Comparison of ENCODE assay signal across 33 cellular contexts in the genomic region with DNA sequence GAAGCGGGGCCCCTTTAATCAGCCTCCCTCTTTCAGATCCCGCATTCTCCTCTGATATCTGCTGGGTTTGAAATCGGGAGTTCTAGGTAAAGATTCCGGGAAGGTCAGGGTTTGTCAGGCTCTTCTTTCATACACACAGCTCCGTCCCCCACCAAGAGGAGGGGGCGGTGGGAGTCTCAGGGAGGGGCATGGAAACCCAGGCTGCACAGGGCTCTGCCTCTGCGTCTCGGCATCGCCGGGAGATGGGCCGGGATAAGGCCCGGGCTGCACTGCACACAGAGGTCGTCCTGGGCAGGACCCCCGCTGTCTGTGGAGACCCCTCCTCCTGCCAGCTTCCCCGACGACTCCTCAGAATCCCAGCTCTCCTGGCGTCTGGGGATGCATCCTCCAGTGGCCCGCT.
"Had no signal": no experiment of that assay in that cellular context is flagged by ENCODE, and none has a peak within 500 bp of the region (broad histone marks: within the 10 kb centered on the region; RNA-seq: fewer than 3 reads in every experiment).

No MANE protein-coding gene starts in this region.

- H3K4me1 Mint-ChIP-seq: activated naive CD8-positive, alpha-beta T cell treated with anti-CD3 and anti-CD28 coated beads for 36 hours; stimulated activated naive CD8-positive, alpha-beta T cell treated with anti-CD3 and anti-CD28 coated beads, Interleukin-15, amount 100 ng/mL, for 72 hours had no signal

- H3K27ac ChIP-seq: ascending aorta, brain microvascular endothelial cell, heart right ventricle, left ventricle myocardium inferior, parathyroid adenoma, skin epidermis, thyroid gland, upper lobe of left lung, vagina, VCaP had no signal

- H3K79me2 ChIP-seq: parathyroid adenoma had no signal

- H3K4me3 ChIP-seq: ascending aorta, heart right ventricle, left ventricle myocardium inferior, lung, skin epidermis, thyroid gland, upper lobe of left lung, vagina had no signal

- DNase-seq: activated CD4-positive, alpha-beta T cell treated with anti-CD3 and anti-CD28 coated beads for 48 hours; activated CD4-positive, alpha-beta T cell treated with anti-CD3 and anti-CD28 coated beads, Interleukin-2, amount 50 U/mL, for 48 hours; activated CD8-positive, alpha-beta memory T cell treated with anti-CD3 and anti-CD28 coated beads, Interleukin-2, amount 50 U/mL, for 4 hours; activated effector memory CD4-positive, alpha-beta T cell treated with anti-CD3 and anti-CD28 coated beads, Interleukin-2, amount 50 U/mL, for 16 hours; activated naive CD4-positive, alpha-beta T cell treated with anti-CD3 and anti-CD28 coated beads for 36 hours; activated naive CD8-positive, alpha-beta T cell treated with anti-CD3 and anti-CD28 coated beads for 36 hours; activated T-cell treated with anti-CD3 and anti-CD28 coated beads, Interleukin-2, amount 50 U/mL, for 1 hour; brain microvascular endothelial cell; cortex of kidney; effector memory CD8-positive, alpha-beta T cell; foreskin fibroblast; heart right ventricle; left ventricle myocardium inferior; mesendoderm; occipital lobe; stimulated activated CD4-positive, alpha-beta T cell treated with anti-CD3 and anti-CD28 coated beads, Interleukin-12 subunit alpha, Interleukin-12 subunit beta, amount 100 ng/mL, for 4 hours; stimulated activated CD4-positive, alpha-beta T cell treated with anti-CD3 and anti-CD28 coated beads, Interleukin-4, amount 100 ng/mL, for 1 hour; stimulated activated naive CD8-positive, alpha-beta T cell treated with anti-CD3 and anti-CD28 coated beads, Interleukin-15, amount 100 ng/mL, for 72 hours; T-helper 9 cell; thyroid gland had no signal

- H3K4me3 Mint-ChIP-seq: activated naive CD4-positive, alpha-beta T cell treated with anti-CD3 and anti-CD28 coated beads for 36 hours; activated naive CD8-positive, alpha-beta T cell treated with anti-CD3 and anti-CD28 coated beads for 36 hours; activated T-helper 1 cell treated with anti-CD3 and anti-CD28 coated beads, Interleukin-12 subunit alpha, Interleukin-12 subunit beta, Interleukin-2, Interleukin-4 antibody, amounts not matched to agents 30 ng/mL and 10 ng/mL and 1 ng/mL, durations not matched to agents 14 hours and 24 hours and 36 hours; effector memory CD8-positive, alpha-beta T cell; natural killer cell treated with Interleukin-12 subunit alpha and Interleukin-12 subunit beta and Interleukin-15 and Interleukin-18, amount 100 ng/mL, for 72 hours; stimulated activated naive CD8-positive, alpha-beta T cell treated with anti-CD3 and anti-CD28 coated beads, Interleukin-15, amount 100 ng/mL, for 72 hours; T-helper 1 cell treated with Interleukin-12 subunit alpha and Interleukin-12 subunit beta and Interleukin-4 antibody, amounts not matched to agents 30 μg/mL and 1 μg/mL, for 36 hours had no signal

- H3K27ac Mint-ChIP-seq: activated naive CD4-positive, alpha-beta T cell treated with anti-CD3 and anti-CD28 coated beads for 36 hours; activated naive CD8-positive, alpha-beta T cell treated with anti-CD3 and anti-CD28 coated beads for 36 hours; activated T-helper 1 cell treated with anti-CD3 and anti-CD28 coated beads, Interleukin-12 subunit alpha, Interleukin-12 subunit beta, Interleukin-2, Interleukin-4 antibody, amounts not matched to agents 30 ng/mL and 10 ng/mL and 1 ng/mL, durations not matched to agents 14 hours and 24 hours and 36 hours; effector memory CD8-positive, alpha-beta T cell; natural killer cell treated with Interleukin-12 subunit alpha and Interleukin-12 subunit beta and Interleukin-15 and Interleukin-18, amount 100 ng/mL, for 72 hours; T-helper 1 cell treated with Interleukin-12 subunit alpha and Interleukin-12 subunit beta and Interleukin-4 antibody, amounts not matched to agents 30 μg/mL and 1 μg/mL, for 36 hours had no signal

- H3K36me3 Mint-ChIP-seq: natural killer cell treated with Interleukin-12 subunit alpha and Interleukin-12 subunit beta and Interleukin-15 and Interleukin-18, amount 100 ng/mL, for 72 hours had no signal

- H3K27me3 Mint-ChIP-seq: activated naive CD8-positive, alpha-beta T cell treated with anti-CD3 and anti-CD28 coated beads for 36 hours; effector memory CD8-positive, alpha-beta T cell; natural killer cell treated with Interleukin-12 subunit alpha and Interleukin-12 subunit beta and Interleukin-15 and Interleukin-18, amount 100 ng/mL, for 72 hours; stimulated activated naive CD8-positive, alpha-beta T cell treated with anti-CD3 and anti-CD28 coated beads, Interleukin-15, amount 100 ng/mL, for 72 hours had no signal

- H3K36me3 ChIP-seq: thyroid gland had no signal

- H3K27me3 ChIP-seq: ascending aorta, brain microvascular endothelial cell, heart right ventricle, thyroid gland, upper lobe of left lung, vagina had no signal

- H2AFZ ChIP-seq: parathyroid adenoma had no signal

- ATAC-seq: activated CD4-positive, CD25-positive, alpha-beta regulatory T cell treated with anti-CD3 and anti-CD28 coated beads, Interleukin-2, amount 50 U/mL, for 24 hours; effector memory CD8-positive, alpha-beta T cell; esophagus mucosa; heart right ventricle; natural killer cell treated with Interleukin-12 subunit alpha and Interleukin-12 subunit beta and Interleukin-15 and Interleukin-18, amount 100 ng/mL, for 72 hours; sciatic nerve; stimulated activated naive CD8-positive, alpha-beta T cell treated with anti-CD3 and anti-CD28 coated beads, Interleukin-15, amount 100 ng/mL, for 72 hours had no signal

- H3K4me1 ChIP-seq: ascending aorta, heart right ventricle, left ventricle myocardium inferior, parathyroid adenoma, thyroid gland, upper lobe of left lung, vagina had no signal

- H3K9me3 ChIP-seq: ascending aorta, thyroid gland, upper lobe of left lung had no signal

- H3K9me3 Mint-ChIP-seq: activated naive CD8-positive, alpha-beta T cell treated with anti-CD3 and anti-CD28 coated beads for 36 hours; activated T-helper 1 cell treated with anti-CD3 and anti-CD28 coated beads, Interleukin-12 subunit alpha, Interleukin-12 subunit beta, Interleukin-2, Interleukin-4 antibody, amounts not matched to agents 30 ng/mL and 10 ng/mL and 1 ng/mL, durations not matched to agents 14 hours and 24 hours and 36 hours; effector memory CD8-positive, alpha-beta T cell; natural killer cell treated with Interleukin-12 subunit alpha and Interleukin-12 subunit beta and Interleukin-15 and Interleukin-18, amount 100 ng/mL, for 72 hours; T-helper 1 cell treated with Interleukin-12 subunit alpha and Interleukin-12 subunit beta and Interleukin-4 antibody, amounts not matched to agents 30 μg/mL and 1 μg/mL, for 36 hours had no signal

- H3K9ac ChIP-seq: parathyroid adenoma had no signal
